1 cellular context compared by ENCODE assay signal in the genomic region with DNA sequence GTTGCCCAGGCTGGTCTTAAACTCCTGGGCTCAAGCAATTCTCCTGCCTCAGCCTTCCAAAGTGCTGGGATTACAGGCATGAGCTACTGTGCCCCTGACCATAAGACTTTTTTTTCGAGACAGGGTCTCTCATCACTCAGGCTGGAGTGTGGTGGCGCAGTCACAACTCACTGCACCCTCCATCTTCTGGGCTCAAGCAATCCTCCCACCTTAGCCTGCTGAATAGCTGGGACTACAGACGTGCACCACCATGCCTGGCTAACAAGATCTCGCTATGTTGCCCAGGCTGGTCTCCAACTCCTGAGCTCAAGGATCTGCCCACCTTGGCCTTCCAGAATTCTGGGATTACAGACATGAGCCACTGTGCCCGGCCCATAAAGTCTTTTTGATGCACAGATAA.
TF ChIP-seq lines count a peak whose summit lies in the region.

No MANE protein-coding gene starts in this region.

TF ChIP-seq in K562, 482 proteins besides CTCF, POLR2A, EP300 and RAD21:
- TF ChIP-seq SUPT5H (IDR thresholded peaks at IDR 0.05) (peak; percentile 1; the same call in 1 of the 2 replicates), MYNN (IDR thresholded peaks at IDR 0.05) (0 out of 2 replicates have a peak, but pooled peaks have one; percentile 46), MYNN (CRISPR knock-in tag; IDR thresholded peaks at IDR 0.05) (no peak), ATF3 (IDR thresholded peaks at IDR 0.05) (no peak), ATF3 (CRISPR knock-in tag; conservative IDR thresholded peaks at IDR 0.05) (no peak), CC2D1A (IDR thresholded peaks at IDR 0.05) (no peak)
TF ChIP-seq in K562: peak in this region for 2.
